ENCODE assay signal across 1 cellular context in the genomic region with DNA sequence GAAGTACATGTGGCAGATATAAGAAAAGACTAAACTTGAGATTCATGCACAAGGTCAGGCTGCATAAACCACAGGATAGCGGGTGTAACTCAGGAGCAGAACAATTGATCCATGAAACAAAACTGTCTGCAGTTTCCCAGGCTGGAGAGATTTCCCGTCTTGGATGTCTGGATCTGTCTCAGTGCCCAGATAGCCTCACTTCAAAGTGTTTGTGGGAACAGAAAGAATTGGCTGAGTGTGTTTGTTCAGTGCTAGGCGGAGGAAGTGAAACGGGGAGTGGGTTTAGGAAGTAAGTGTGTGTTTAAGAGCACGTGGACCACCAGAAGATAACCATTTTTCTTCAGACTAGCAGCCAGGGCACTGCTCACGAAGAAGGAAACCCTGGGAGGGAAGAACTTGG.
TF ChIP-seq lines count a peak whose summit lies in the region.

No MANE protein-coding gene starts in this region.

TF ChIP-seq in IMR-90, 13 proteins besides CTCF, POLR2A, EP300 and RAD21 (continued from another document):
- no peak for TF ChIP-seq CHD1 (IDR thresholded peaks at IDR 0.05; ENCODE audit: low read depth, low read length)
- TF ChIP-seq CEBPB (IDR thresholded peaks at IDR 0.05; ENCODE audit: low read depth, low read length), result no peak
- no peak for TF ChIP-seq NFE2L2 (IDR thresholded peaks at IDR 0.05; ENCODE audit: low read depth, low read length)
- TF ChIP-seq, protein P1, sequence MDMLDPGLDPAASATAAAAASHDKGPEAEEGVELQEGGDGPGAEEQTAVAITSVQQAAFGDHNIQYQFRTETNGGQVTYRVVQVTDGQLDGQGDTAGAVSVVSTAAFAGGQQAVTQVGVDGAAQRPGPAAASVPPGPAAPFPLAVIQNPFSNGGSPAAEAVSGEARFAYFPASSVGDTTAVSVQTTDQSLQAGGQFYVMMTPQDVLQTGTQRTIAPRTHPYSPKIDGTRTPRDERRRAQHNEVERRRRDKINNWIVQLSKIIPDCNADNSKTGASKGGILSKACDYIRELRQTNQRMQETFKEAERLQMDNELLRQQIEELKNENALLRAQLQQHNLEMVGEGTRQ (IDR thresholded peaks at IDR 0.05; ENCODE audit: low read depth, low read length), result no peak
- TF ChIP-seq RFX5 (IDR thresholded peaks at IDR 0.05; ENCODE audit: low read depth, low read length), result no peak
